12 cellular contexts compared by ENCODE assay signal in genomic region chr5:83567741-83568530, GRCh38.
DNase-seq lines count a peak whose midpoint lies in the region; TF ChIP-seq lines count a peak whose summit lies in the region.
"Had no signal": no experiment of that assay in that cellular context is flagged by ENCODE, and none has a peak within 500 bp of the region (broad histone marks: within the 10 kb centered on the region; RNA-seq: fewer than 3 reads in every experiment).

No MANE protein-coding gene starts in this region.

- H3K9me3 Mint-ChIP-seq in HFFc6: 0 out of 2 replicates have a peak, but pooled peaks cover 7% of the 10 kb centered on the region
- H3K9me3 Mint-ChIP-seq: activated naive CD8-positive, alpha-beta T cell treated with anti-CD3 and anti-CD28 coated beads for 36 hours had no signal

- peak overlapping the region; percentile 45 for H3K4me3 Mint-ChIP-seq in HFFc6
- H3K4me3 Mint-ChIP-seq: activated CD4-positive, alpha-beta T cell treated with anti-CD3 and anti-CD28 coated beads for 36 hours; activated naive CD8-positive, alpha-beta T cell treated with anti-CD3 and anti-CD28 coated beads for 36 hours had no signal

- in situ Hi-C loops in ACHN (cut with HindIII; ENCODE audit: low pct_ligation_motif_present, low pct_unique_long_range_greater_than_20kb, low sequenced_read_pairs): no loop called here

- H3K27ac Mint-ChIP-seq in HFFc6: peak overlapping the region; percentile 27; the same call in 1 of the 2 replicates
- H3K27ac Mint-ChIP-seq: activated CD4-positive, alpha-beta T cell treated with anti-CD3 and anti-CD28 coated beads for 36 hours; activated naive CD8-positive, alpha-beta T cell treated with anti-CD3 and anti-CD28 coated beads for 36 hours had no signal

- intact Hi-C loops in ascending aorta (cut with DNase I): loop anchor here (10.0 kb wide), 1 partner anchor 283 kb away; no protein-coding TSS in a partner anchor
- intact Hi-C loops in esophagus muscularis mucosa (cut with DNase I): loop anchor here (10.0 kb wide), 1 partner anchor 923 kb away; no protein-coding TSS in a partner anchor

- WGBS in esophagus muscularis mucosa: 72% methylated on average over 3 of the region's 3 CpGs

- peak overlapping the region; percentile 54 to 63 for H3K27ac ChIP-seq in ascending aorta
- no peak overlapping the region for H3K27ac ChIP-seq in esophagus muscularis mucosa (replicated peaks in 1 of 4)
- H3K27ac ChIP-seq: C4-2B had no signal

- peaks cover under 1 to 1% of the 10 kb centered on the region in 2 donors for H3K36me3 ChIP-seq in ascending aorta
- no peaks in the 10 kb centered on the region for H3K36me3 ChIP-seq in esophagus muscularis mucosa

- H3K36me3 Mint-ChIP-seq in HFFc6 (ENCODE audit: low read depth): peaks cover 11% of the 10 kb centered on the region
- H3K36me3 Mint-ChIP-seq: activated naive CD8-positive, alpha-beta T cell treated with anti-CD3 and anti-CD28 coated beads for 36 hours had no signal

- peak overlapping the region in 1 of 2 donors; percentile 32 for H3K4me3 ChIP-seq in ascending aorta
- no peak overlapping the region for H3K4me3 ChIP-seq in esophagus muscularis mucosa
- H3K4me3 ChIP-seq: mucosa of descending colon had no signal

- peaks cover 2% of the 10 kb centered on the region; the same call in 1 of the 2 replicates for H3K27me3 Mint-ChIP-seq in HFFc6 (ENCODE audit: insufficient read depth)

- H3K9me3 ChIP-seq in ascending aorta: no peaks in the 10 kb centered on the region
- H3K9me3 ChIP-seq in esophagus muscularis mucosa: no peaks in the 10 kb centered on the region
- H3K9me3 ChIP-seq: mucosa of descending colon had no signal

- DNase-seq in ACHN: peak; percentile 68
- DNase-seq in HFFc6: peak; percentile 83
- DNase-seq in ascending aorta (ENCODE audit: low spot score in 2 of 2): no peak
- peak; percentile 94 for DNase-seq in foreskin melanocyte
- DNase-seq in T-helper 1 cell: no peak
- no peak for DNase-seq in DMS153 (lab: John Stamatoyannopoulos, UW)
- no peak for DNase-seq in esophagus muscularis mucosa (ENCODE audit: extremely low spot score)
- DNase-seq in activated T-cell treated with anti-CD3 and anti-CD28 coated beads, Interleukin-2, amount 50 U/mL, for 1 hour: no peak
- DNase-seq: activated CD4-positive, alpha-beta T cell treated with anti-CD3 and anti-CD28 coated beads for 36 hours; activated naive CD8-positive, alpha-beta T cell treated with anti-CD3 and anti-CD28 coated beads for 36 hours; mucosa of descending colon had no signal

- H3K4me1 Mint-ChIP-seq in HFFc6 (ENCODE audit: low read depth): peaks cover 23% of the 10 kb centered on the region
- H3K4me1 Mint-ChIP-seq: activated CD4-positive, alpha-beta T cell treated with anti-CD3 and anti-CD28 coated beads for 36 hours; activated naive CD8-positive, alpha-beta T cell treated with anti-CD3 and anti-CD28 coated beads for 36 hours had no signal

- H3K27me3 ChIP-seq in ascending aorta (no peaks in the 10 kb centered on the region), esophagus muscularis mucosa (no peaks in the 10 kb centered on the region)

- TF ChIP-seq POLR2A in esophagus muscularis mucosa (IDR thresholded peaks at IDR 0.05; ENCODE audit: low read depth): no peak

- TF ChIP-seq CTCF in HFFc6 (IDR thresholded peaks at IDR 0.05) (no peak), ascending aorta (IDR thresholded peaks at IDR 0.05) (no peak), esophagus muscularis mucosa (IDR thresholded peaks at IDR 0.05) (no peak)

- TF ChIP-seq EP300 in esophagus muscularis mucosa (IDR thresholded peaks at IDR 0.05): no peak

- H3K4me1 ChIP-seq in ascending aorta (peaks cover 5 to 30% of the 10 kb centered on the region in 2 donors), esophagus muscularis mucosa (peaks cover 0 to 11% (median 0%) of the 10 kb centered on the region in 4 donors)

Comparison
In these comparisons a context has a peak if more than half of its experiments do, and no peak if none do; other contexts are left out.
1. DNase-seq: peak in ACHN (single experiment), HFFc6 (single experiment) and foreskin melanocyte (single experiment); none in ascending aorta (0 of 2), T-helper 1 cell (0 of 5), DMS153 (single experiment), esophagus muscularis mucosa (single experiment) and activated T-cell treated with anti-CD3 and anti-CD28 coated beads, Interleukin-2, amount 50 U/mL, for 1 hour (single experiment).
2. H3K27ac ChIP-seq: peak in ascending aorta (2 of 2); none in esophagus muscularis mucosa (0 of 4).